In the genomic region with DNA sequence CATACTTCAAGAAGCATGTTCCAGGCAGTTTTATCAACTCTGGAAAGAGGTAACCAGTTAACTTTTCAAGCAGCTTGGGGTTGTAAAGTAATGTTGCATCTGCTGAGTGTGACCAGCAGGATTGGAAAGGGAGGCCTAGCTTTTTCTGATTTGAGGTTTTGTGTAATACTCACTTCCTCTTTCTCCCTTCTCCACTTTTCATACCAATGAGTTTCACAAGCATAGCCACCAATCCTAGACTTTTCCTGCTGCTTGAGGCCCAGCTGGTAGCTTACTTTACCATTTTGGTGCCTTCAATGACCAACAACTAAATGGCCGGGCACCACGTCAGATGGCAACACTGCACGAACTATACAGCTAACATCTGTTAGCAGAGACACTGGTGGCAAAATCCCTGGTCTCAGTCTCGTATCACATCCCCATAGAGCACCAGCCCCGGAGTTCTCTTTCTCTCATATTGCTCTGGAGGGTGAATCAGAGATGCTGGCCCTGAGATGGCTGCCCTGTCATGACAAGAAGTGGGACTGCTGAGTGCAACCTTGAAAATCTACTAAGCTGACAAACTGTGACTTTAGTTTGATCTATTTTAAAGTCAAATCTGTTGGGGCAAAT, we compare ENCODE assay signal across 1 cellular context.
TF ChIP-seq lines count a peak whose summit lies in the region.

No MANE protein-coding gene starts in this region.

TF ChIP-seq in SK-N-SH treated with all-trans-retinoic acid at 6 μM for 48 hours, 23 proteins besides CTCF, POLR2A, EP300 and RAD21 (continued from another document):
- TF ChIP-seq, protein P1, sequence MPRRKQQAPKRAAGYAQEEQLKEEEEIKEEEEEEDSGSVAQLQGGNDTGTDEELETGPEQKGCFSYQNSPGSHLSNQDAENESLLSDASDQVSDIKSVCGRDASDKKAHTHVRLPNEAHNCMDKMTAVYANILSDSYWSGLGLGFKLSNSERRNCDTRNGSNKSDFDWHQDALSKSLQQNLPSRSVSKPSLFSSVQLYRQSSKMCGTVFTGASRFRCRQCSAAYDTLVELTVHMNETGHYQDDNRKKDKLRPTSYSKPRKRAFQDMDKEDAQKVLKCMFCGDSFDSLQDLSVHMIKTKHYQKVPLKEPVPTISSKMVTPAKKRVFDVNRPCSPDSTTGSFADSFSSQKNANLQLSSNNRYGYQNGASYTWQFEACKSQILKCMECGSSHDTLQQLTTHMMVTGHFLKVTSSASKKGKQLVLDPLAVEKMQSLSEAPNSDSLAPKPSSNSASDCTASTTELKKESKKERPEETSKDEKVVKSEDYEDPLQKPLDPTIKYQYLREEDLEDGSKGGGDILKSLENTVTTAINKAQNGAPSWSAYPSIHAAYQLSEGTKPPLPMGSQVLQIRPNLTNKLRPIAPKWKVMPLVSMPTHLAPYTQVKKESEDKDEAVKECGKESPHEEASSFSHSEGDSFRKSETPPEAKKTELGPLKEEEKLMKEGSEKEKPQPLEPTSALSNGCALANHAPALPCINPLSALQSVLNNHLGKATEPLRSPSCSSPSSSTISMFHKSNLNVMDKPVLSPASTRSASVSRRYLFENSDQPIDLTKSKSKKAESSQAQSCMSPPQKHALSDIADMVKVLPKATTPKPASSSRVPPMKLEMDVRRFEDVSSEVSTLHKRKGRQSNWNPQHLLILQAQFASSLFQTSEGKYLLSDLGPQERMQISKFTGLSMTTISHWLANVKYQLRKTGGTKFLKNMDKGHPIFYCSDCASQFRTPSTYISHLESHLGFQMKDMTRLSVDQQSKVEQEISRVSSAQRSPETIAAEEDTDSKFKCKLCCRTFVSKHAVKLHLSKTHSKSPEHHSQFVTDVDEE (CRISPR knock-in tag; IDR thresholded peaks at IDR 0.05) = no peak
- TF ChIP-seq, protein P2, sequence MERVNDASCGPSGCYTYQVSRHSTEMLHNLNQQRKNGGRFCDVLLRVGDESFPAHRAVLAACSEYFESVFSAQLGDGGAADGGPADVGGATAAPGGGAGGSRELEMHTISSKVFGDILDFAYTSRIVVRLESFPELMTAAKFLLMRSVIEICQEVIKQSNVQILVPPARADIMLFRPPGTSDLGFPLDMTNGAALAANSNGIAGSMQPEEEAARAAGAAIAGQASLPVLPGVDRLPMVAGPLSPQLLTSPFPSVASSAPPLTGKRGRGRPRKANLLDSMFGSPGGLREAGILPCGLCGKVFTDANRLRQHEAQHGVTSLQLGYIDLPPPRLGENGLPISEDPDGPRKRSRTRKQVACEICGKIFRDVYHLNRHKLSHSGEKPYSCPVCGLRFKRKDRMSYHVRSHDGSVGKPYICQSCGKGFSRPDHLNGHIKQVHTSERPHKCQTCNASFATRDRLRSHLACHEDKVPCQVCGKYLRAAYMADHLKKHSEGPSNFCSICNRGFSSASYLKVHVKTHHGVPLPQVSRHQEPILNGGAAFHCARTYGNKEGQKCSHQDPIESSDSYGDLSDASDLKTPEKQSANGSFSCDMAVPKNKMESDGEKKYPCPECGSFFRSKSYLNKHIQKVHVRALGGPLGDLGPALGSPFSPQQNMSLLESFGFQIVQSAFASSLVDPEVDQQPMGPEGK (CRISPR knock-in tag; IDR thresholded peaks at IDR 0.05; ENCODE audit: borderline replicate concordance) = no peak
TF ChIP-seq in SK-N-SH treated with all-trans-retinoic acid at 6 μM for 48 hours: peak in this region for 0.
